Comparison of ENCODE assay signal across 26 cellular contexts in genomic region chr17:33492731-33493260, GRCh38.
"Had no signal": no experiment of that assay in that cellular context is flagged by ENCODE, and none has a peak within 500 bp of the region (broad histone marks: within the 10 kb centered on the region; RNA-seq: fewer than 3 reads in every experiment).

No MANE protein-coding gene starts in this region.

- H3K4me3 ChIP-seq: colonic mucosa, esophagus squamous epithelium, lower lobe of right lung, prostate gland, suprapubic skin, transverse colon, vagina had no signal

- H3K9me3 ChIP-seq: colonic mucosa, esophagus squamous epithelium, lower lobe of right lung, prostate gland, suprapubic skin, transverse colon, vagina had no signal

- H3K27me3 ChIP-seq: colonic mucosa, esophagus squamous epithelium, suprapubic skin, transverse colon, vagina had no signal

- H3K27ac ChIP-seq: colonic mucosa, esophagus squamous epithelium, lower lobe of right lung, prostate gland, suprapubic skin, transverse colon, vagina had no signal

- H3K4me1 ChIP-seq: colonic mucosa, lower lobe of right lung, prostate gland, suprapubic skin, vagina had no signal

- ATAC-seq: left colon; left ventricle myocardium superior; naive thymus-derived CD4-positive, alpha-beta T cell; right cardiac atrium; stimulated activated naive CD8-positive, alpha-beta T cell treated with anti-CD3 and anti-CD28 coated beads, Interleukin-15, amount 100 ng/mL, for 72 hours had no signal

- H3K36me3 ChIP-seq: colonic mucosa, esophagus squamous epithelium, lower lobe of right lung, prostate gland, suprapubic skin, transverse colon, vagina had no signal

- DNase-seq: colonic mucosa; effector memory CD4-positive, alpha-beta T cell; erythroblast; esophagus squamous epithelium; hypothalamus; immature natural killer cell; islet precursor cell; kidney glomerular epithelial cell; left colon; left ventricle myocardium superior; lower lobe of right lung; naive thymus-derived CD4-positive, alpha-beta T cell; nephron progenitor cell; nucleus accumbens; right cardiac atrium; small intestine; stimulated activated CD4-positive, alpha-beta T cell treated with anti-CD3 and anti-CD28 coated beads, Interleukin-12 subunit alpha, Interleukin-12 subunit beta, amount 100 ng/mL, for 4 hours; stimulated activated CD4-positive, alpha-beta T cell treated with anti-CD3 and anti-CD28 coated beads, Interleukin-1b, Interleukin-23, amount 100 ng/mL, for 48 hours; stimulated activated CD4-positive, alpha-beta T cell treated with anti-CD3 and anti-CD28 coated beads, Interleukin-4, amount 100 ng/mL, for 1 hour; stimulated activated CD8-positive, alpha-beta memory T cell treated with anti-CD3 and anti-CD28 coated beads, Interleukin-4, amount 100 ng/mL, for 48 hours; stimulated activated naive CD4-positive, alpha-beta T cell; stimulated activated naive CD8-positive, alpha-beta T cell treated with anti-CD3 and anti-CD28 coated beads, Interleukin-15, amount 100 ng/mL, for 72 hours; transverse colon had no signal
